8 cellular contexts compared by ENCODE assay signal in genomic region chr14:76267322-76268012, GRCh38.
DNase-seq lines count a peak whose midpoint lies in the region; ATAC-seq, FAIRE-seq and TF ChIP-seq lines count a peak whose summit lies in the region.

No MANE protein-coding gene starts in this region.

- TF ChIP-seq POLR2A in GM12892 (IDR thresholded peaks at IDR 0.05; ENCODE audit: low read depth, low read length): no peak

- no TSS peak for BruUV-seq in A673 (replicated peaks; lab: Mats Ljungman, UMichigan)

- H3K27me3 ChIP-seq in A673 (replicated peaks; ENCODE audit: insufficient read depth, low read depth, low read length, poor library complexity): peaks cover 49% of the 10 kb centered on the region
- peaks cover 23% of the 10 kb centered on the region for H3K27me3 ChIP-seq in adipocyte (replicated peaks; ENCODE audit: control insufficient read depth, insufficient read depth, low read length)
- no peaks in the 10 kb centered on the region for H3K27me3 ChIP-seq in right atrium auricular region

- H3K9me3 ChIP-seq in A673 (ENCODE audit: low read depth, low read length, poor library complexity, severe bottlenecking) (no peaks in the 10 kb centered on the region), adipocyte (ENCODE audit: control insufficient read depth, low read length) (no peaks in the 10 kb centered on the region), right atrium auricular region (no peaks in the 10 kb centered on the region)

- H3K4me1 ChIP-seq in A673 (ENCODE audit: insufficient read depth, low read length, poor library complexity, severe bottlenecking): no peaks in the 10 kb centered on the region
- H3K4me1 ChIP-seq in adipocyte (ENCODE audit: control insufficient read depth, insufficient read depth, low read length): peaks cover 8% of the 10 kb centered on the region
- peaks cover 0 to 10% of the 10 kb centered on the region in 2 donors for H3K4me1 ChIP-seq in right atrium auricular region

- H3K4me3 ChIP-seq in A673 (ENCODE audit: low read depth, low read length, poor library complexity, severe bottlenecking) (peak overlapping the region; percentile 35), adipocyte (ENCODE audit: low read length) (peak overlapping the region; percentile 86), right atrium auricular region (peak overlapping the region; percentile 31 to 52)

- DNase-seq in A673 (ENCODE audit: low spot score): peak; percentile 64
- DNase-seq in GM12892 (ENCODE audit: insufficient read length): peak; percentile 39
- DNase-seq in adipocyte (ENCODE audit: low read depth): peak; percentile 68
- DNase-seq in right atrium auricular region (ENCODE audit: low spot score): peak; percentile 57
- peak; percentile 22 for DNase-seq in putamen (ENCODE audit: low spot score)
- no peak for DNase-seq in Kasumi-1 (lab: John Stamatoyannopoulos, UW)
- no peak for DNase-seq in NCI-H1436 (lab: John Stamatoyannopoulos, UW)

- no peaks in the 10 kb centered on the region for H3K36me3 ChIP-seq in A673 (ENCODE audit: insufficient read depth, low read length, poor library complexity, severe bottlenecking)
- H3K36me3 ChIP-seq in adipocyte (ENCODE audit: control insufficient read depth, insufficient read depth, low read length, severe bottlenecking): no peaks in the 10 kb centered on the region
- no peaks in the 10 kb centered on the region for H3K36me3 ChIP-seq in right atrium auricular region

- peak; percentile 78 for FAIRE-seq in GM12892 (lab: Jason Lieb, UNC)

- CTCF ChIA-PET in A673 (lab: Charles Lee): interaction anchor here (0.5 kb wide), 1 partner anchor 76 kb away, joined by 4 read pairs; no protein-coding TSS in a partner anchor

- no peak for ATAC-seq in GM19455 (IDR thresholded peaks at IDR 0.05; ENCODE audit: unreplicated experiment)

- TF ChIP-seq CTCF in A673 (conservative IDR thresholded peaks at IDR 0.05; ENCODE audit: low read depth, low read length) (no peak; the same call in 1 of the 2 replicates), right atrium auricular region (IDR thresholded peaks at IDR 0.05) (no peak)

- POLR2A ChIA-PET in A673 (lab: Charles Lee; ENCODE audit: low non-redundant PET): interaction anchor here (0.7 kb wide), 1 partner anchor 94 kb away, joined by 3 read pairs; no protein-coding TSS in a partner anchor

- peak overlapping the region; percentile 77 for H3K9ac ChIP-seq in adipocyte (ENCODE audit: low read length)

- H3K27ac ChIP-seq in A673 (ENCODE audit: low read depth, low read length, poor library complexity, severe bottlenecking): no peak overlapping the region
- H3K27ac ChIP-seq in right atrium auricular region: peak overlapping the region in 1 of 2 donors; percentile 38

- intact Hi-C loops in A673 (cut with micrococcal nuclease; ENCODE audit: unreplicated experiment): no loop called here

Comparison
In these comparisons a context has a peak if more than half of its experiments do, and no peak if none do; other contexts are left out.
1. DNase-seq: peak in A673 (single experiment), GM12892 (single experiment), adipocyte (single experiment), right atrium auricular region (single experiment) and putamen (single experiment); none in Kasumi-1 (0 of 2) and NCI-H1436 (single experiment).
2. H3K4me3 ChIP-seq: peak in every context shown above with its lines; median percentile 86 in adipocyte; 42 in right atrium auricular region; 35 in A673.